Comparison of ENCODE assay signal across 9 cellular contexts in genomic region chr4:65668201-65669007, GRCh38. TPM values are rescaled to one million over a fixed set of nuclear protein-coding genes. Genes with fewer than 3 reads are reported as not detected.
DNase-seq lines count a peak whose midpoint lies in the region; ATAC-seq, FAIRE-seq and TF ChIP-seq lines count a peak whose summit lies in the region.
"Had no signal": no experiment of that assay in that cellular context is flagged by ENCODE, and none has a peak within 500 bp of the region (broad histone marks: within the 10 kb centered on the region; RNA-seq: fewer than 3 reads in every experiment).

No MANE protein-coding gene starts in this region.

- peaks cover 4% of the 10 kb centered on the region for H3K4me1 Mint-ChIP-seq in activated CD8-positive, alpha-beta memory T cell treated with anti-CD3 and anti-CD28 coated beads, Interleukin-2, amount 10 ng/mL, durations not matched to agents 7 days and 5 days

- peak overlapping the region; percentile 20 for H3K4me3 ChIP-seq in parathyroid adenoma (ENCODE audit: low read depth, low read length)

- H3K4me1 ChIP-seq in parathyroid adenoma = no peaks in the 10 kb centered on the region

- no peak for TF ChIP-seq CTCF in parathyroid adenoma (IDR thresholded peaks at IDR 0.05)

- no peak overlapping the region for H3K27ac Mint-ChIP-seq in activated CD8-positive, alpha-beta memory T cell treated with anti-CD3 and anti-CD28 coated beads, Interleukin-2, amount 10 ng/mL, durations not matched to agents 7 days and 5 days

- CTCF ChIA-PET in activated CD8-positive, alpha-beta memory T cell treated with anti-CD3 and anti-CD28 coated beads, Interleukin-2, amount 10 ng/mL, durations not matched to agents 7 days and 5 days (lab: Charles Lee) = no interaction called here

- no peaks in the 10 kb centered on the region for H3K36me3 ChIP-seq in parathyroid adenoma (ENCODE audit: control insufficient read depth, insufficient read depth, low read length)

- peaks cover 9% of the 10 kb centered on the region for H3K36me3 Mint-ChIP-seq in activated CD8-positive, alpha-beta memory T cell treated with anti-CD3 and anti-CD28 coated beads, Interleukin-2, amount 10 ng/mL, durations not matched to agents 7 days and 5 days

- no peak for FAIRE-seq in frontal cortex (lab: Jason Lieb, UNC)

- H3K27me3 Mint-ChIP-seq in activated CD8-positive, alpha-beta memory T cell treated with anti-CD3 and anti-CD28 coated beads, Interleukin-2, amount 10 ng/mL, durations not matched to agents 7 days and 5 days = peaks cover 37% of the 10 kb centered on the region

- H3K9me3 Mint-ChIP-seq in activated CD8-positive, alpha-beta memory T cell treated with anti-CD3 and anti-CD28 coated beads, Interleukin-2, amount 10 ng/mL, durations not matched to agents 7 days and 5 days (ENCODE audit: low read depth) = peaks cover 3% of the 10 kb centered on the region

- no peak overlapping the region for H3K27ac ChIP-seq in parathyroid adenoma

- no peaks in the 10 kb centered on the region for H3K79me2 ChIP-seq in parathyroid adenoma

- peak overlapping the region; percentile 46 for H3K4me2 ChIP-seq in parathyroid adenoma (ENCODE audit: low read length)

- no peak overlapping the region for H3K4me3 Mint-ChIP-seq in activated CD8-positive, alpha-beta memory T cell treated with anti-CD3 and anti-CD28 coated beads, Interleukin-2, amount 10 ng/mL, durations not matched to agents 7 days and 5 days

- no peak for ATAC-seq in activated CD4-positive, CD25-positive, alpha-beta regulatory T cell treated with anti-CD3 and anti-CD28 coated beads, Interleukin-2, amount 50 U/mL, for 24 hours
- no peak for ATAC-seq in activated CD8-positive, alpha-beta memory T cell treated with anti-CD3 and anti-CD28 coated beads, Interleukin-2, amount 10 ng/mL, durations not matched to agents 7 days and 5 days
- ATAC-seq in GM21786 (IDR thresholded peaks at IDR 0.05; ENCODE audit: unreplicated experiment) = no peak

- H3K9ac ChIP-seq in parathyroid adenoma = no peak overlapping the region

- in situ Hi-C loops in SK-MEL-5 (cut with HindIII; ENCODE audit: low pct_unique_long_range_greater_than_20kb, low sequenced_read_pairs) = no loop called here

- no peak overlapping the region for H2AFZ ChIP-seq in parathyroid adenoma

- H3K9me3 ChIP-seq in parathyroid adenoma (ENCODE audit: control insufficient read depth, low read length) = no peaks in the 10 kb centered on the region

- H3K27me3 ChIP-seq in parathyroid adenoma (ENCODE audit: control insufficient read depth, insufficient read depth, low read length) = peaks cover 18% of the 10 kb centered on the region

- DNase-seq in C1 segment of cervical spinal cord (lab: John Stamatoyannopoulos, UW) = peak in 10 of 14 donors; percentile 2 to 54 (median 29)
- peak; percentile 88 for DNase-seq in SK-MEL-5 (ENCODE audit: low read depth, low spot score)
- DNase-seq in frontal cortex (ENCODE audit: low spot score in 2 of 2) = peak; percentile 18 to 26
- no peak for DNase-seq in NCI-H2107 treated with DMSO at 0.1 percent for 48 hours (lab: John Stamatoyannopoulos, UW; ENCODE audit: unreplicated experiment)
- no peak for DNase-seq in activated CD8-positive, alpha-beta memory T cell treated with anti-CD3 and anti-CD28 coated beads, Interleukin-2, amount 10 ng/mL, durations not matched to agents 7 days and 5 days

RNA-seq across cellular contexts. Expression of gene EPHA5, which starts 1.9 kb away (rescaled TPM):
- total RNA-seq in SK-MEL-5 (2014; rRNA removed; shearing (Covaris generic)) = 6.0 and 8.7 TPM in 2 replicates
- 4.5 and 5.7 TPM in 2 replicates for polyA plus RNA-seq in SK-MEL-5 (2015; cell fraction: cytosol; rRNA removed)
- 5.2 TPM in 2 replicates for polyA plus RNA-seq in SK-MEL-5 (2015; cell fraction: nucleus; rRNA removed)
- 107 TPM for total RNA-seq in frontal cortex
- total RNA-seq in activated CD8-positive, alpha-beta memory T cell treated with anti-CD3 and anti-CD28 coated beads, Interleukin-2, amount 10 ng/mL, durations not matched to agents 7 days and 5 days = not detected
- total RNA-seq: pulmonary artery endothelial cell had no signal

Comparison
In these comparisons a context has a peak if more than half of its experiments do, and no peak if none do; other contexts are left out.
1. DNase-seq: peak in C1 segment of cervical spinal cord (10 of 14), SK-MEL-5 (single experiment) and frontal cortex (2 of 2); none in NCI-H2107 treated with DMSO at 0.1 percent for 48 hours (single experiment) and activated CD8-positive, alpha-beta memory T cell treated with anti-CD3 and anti-CD28 coated beads, Interleukin-2, amount 10 ng/mL, durations not matched to agents 7 days and 5 days (single experiment).
2. RNA of gene EPHA5, which starts 1.9 kb away (total RNA-seq): 107 TPM in frontal cortex (single experiment); 6.0 to 8.7 TPM in SK-MEL-5 and not detected in activated CD8-positive, alpha-beta memory T cell treated with anti-CD3 and anti-CD28 coated beads, Interleukin-2, amount 10 ng/mL, durations not matched to agents 7 days and 5 days; every median in the first group is over 10 times any median in the second.